Comparison of ENCODE assay signal across 8 cellular contexts in the genomic region with DNA sequence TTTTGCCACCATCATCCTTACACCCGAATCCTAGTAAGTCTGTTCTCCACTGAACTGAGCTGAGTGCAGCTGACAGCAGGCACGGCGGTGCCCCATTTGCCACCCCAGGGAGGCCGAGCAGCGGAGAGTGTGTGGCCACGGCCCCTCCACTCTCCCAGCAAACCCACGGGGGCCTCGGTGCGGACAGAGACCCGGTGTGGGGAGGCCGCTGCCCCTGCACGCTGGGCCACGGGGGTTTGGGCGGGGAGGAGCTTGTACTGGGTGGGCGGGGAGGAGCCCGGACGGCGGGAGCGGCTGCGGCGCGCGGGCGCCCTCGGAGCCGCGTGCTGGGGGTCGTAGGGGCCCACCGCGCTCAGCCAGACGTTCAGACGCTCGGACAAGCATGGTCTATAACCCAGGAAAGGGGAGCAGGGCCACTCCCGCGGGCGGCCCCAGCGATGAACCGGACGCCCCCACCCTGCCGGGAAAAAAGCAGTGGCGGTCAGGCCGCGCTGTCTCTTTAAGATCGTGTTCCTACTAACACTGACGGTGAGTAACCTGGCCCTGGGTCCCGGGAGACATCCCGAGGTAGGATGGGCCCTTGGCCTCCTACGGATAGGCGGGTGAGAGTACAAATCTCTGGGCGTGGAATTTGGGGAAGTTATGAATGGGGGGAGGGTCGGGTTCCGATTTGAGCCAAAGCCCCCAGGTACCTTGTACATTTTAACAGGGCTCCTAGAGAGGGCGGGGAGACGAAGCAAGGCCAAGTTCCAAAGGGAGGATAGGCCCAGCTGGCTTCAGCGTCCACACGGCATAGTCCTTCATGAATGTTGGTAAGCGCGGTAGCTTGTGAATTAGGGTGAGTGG. TPM values are rescaled to one million over a fixed set of nuclear protein-coding genes. Genes with fewer than 3 reads are reported as not detected.
A peak's percentile ranks its signal among the peaks of the same experiment; 100 is the strongest.
DNase-seq lines count a peak whose midpoint lies in the region; ATAC-seq and TF ChIP-seq lines count a peak whose summit lies in the region.

A gene with protein sequence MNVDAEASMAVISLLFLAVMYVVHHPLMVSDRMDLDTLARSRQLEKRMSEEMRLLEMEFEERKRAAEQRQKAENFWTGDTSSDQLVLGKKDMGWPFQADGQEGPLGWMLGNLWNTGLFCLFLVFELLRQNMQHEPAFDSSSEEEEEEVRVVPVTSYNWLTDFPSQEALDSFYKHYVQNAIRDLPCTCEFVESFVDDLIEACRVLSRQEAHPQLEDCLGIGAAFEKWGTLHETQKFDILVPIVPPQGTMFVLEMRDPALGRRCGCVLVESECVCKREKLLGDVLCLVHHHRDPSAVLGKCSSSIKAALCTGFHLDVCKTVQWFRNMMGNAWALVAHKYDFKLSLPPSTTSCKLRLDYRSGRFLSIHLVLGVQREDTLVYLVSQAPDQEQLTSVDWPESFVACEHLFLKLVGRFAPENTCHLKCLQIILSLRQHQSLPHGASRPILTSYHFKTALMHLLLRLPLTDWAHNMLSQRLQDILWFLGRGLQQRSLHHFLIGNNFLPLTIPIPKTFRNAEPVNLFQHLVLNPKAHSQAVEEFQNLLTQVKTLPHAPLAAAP (plus strand): TSS at position 280 of the 846 bp plus-strand sequence. CDS start 523 bp downstream, at position 803.

- intact Hi-C loops in heart left ventricle (cut with DNase I), result no loop called here

- no peaks in the 10 kb centered on the region for H3K27me3 ChIP-seq in KMS-11 (ENCODE audit: insufficient read depth, low read depth)
- peaks cover 0 to 37% (median 11%) of the 10 kb centered on the region in 9 donors for H3K27me3 ChIP-seq in heart left ventricle

- no peaks in the 10 kb centered on the region for H3K9me3 ChIP-seq in heart left ventricle

- peak in 1 of 2 donors; percentile 24 for TF ChIP-seq POLR2A in heart left ventricle (IDR thresholded peaks at IDR 0.05)

- ATAC-seq in heart left ventricle, result peak in 3 of 4 donors; percentile 17 to 40 (median 29)
- ATAC-seq in HG03108 (IDR thresholded peaks at IDR 0.05; ENCODE audit: unreplicated experiment), result no peak

- peak within 1 kb of the TSS; percentile 63 for H3K4me2 ChIP-seq in KMS-11

- peaks cover 45% of the 10 kb centered on the region for H3K4me1 ChIP-seq in KMS-11 (ENCODE audit: low read depth, poor library complexity, severe bottlenecking)
- H3K4me1 ChIP-seq in heart left ventricle, result peaks cover 0 to 47% (median 18%) of the 10 kb centered on the region in 12 donors

- H3K4me3 ChIP-seq in KMS-11 (IDR thresholded peaks at IDR 0.05; ENCODE audit: insufficient read depth, low read depth, low read length) (peak within 1 kb of the TSS; percentile 63), heart left ventricle (peak within 1 kb of the TSS; percentile 12 to 79 (median 68)), retinal pigment epithelial cell (ENCODE audit: low read length) (peak within 1 kb of the TSS; percentile 45)

- TF ChIP-seq CTCF in KMS-11 (conservative IDR thresholded peaks at IDR 0.05; ENCODE audit: low read depth, low read length), result no peak
- no peak for TF ChIP-seq CTCF in heart left ventricle (IDR thresholded peaks at IDR 0.05)
- no peak for TF ChIP-seq CTCF in retinal pigment epithelial cell (conservative IDR thresholded peaks at IDR 0.05; ENCODE audit: low read depth, low read length)

- peak within 1 kb of the TSS; percentile 79 for H3K9ac ChIP-seq in KMS-11

- H2AFZ ChIP-seq in KMS-11 (ENCODE audit: low read depth), result peak within 1 kb of the TSS; percentile 87

- WGBS in heart left ventricle, 4 donors, result 5 to 10% (median 6%) methylated on average over 27 to 58 of the region's 58 CpGs

- H3K79me2 ChIP-seq in KMS-11 (ENCODE audit: insufficient read depth, low read depth), result no peaks in the 10 kb centered on the region; the same call in 1 of the 2 replicates

- no peaks in the 10 kb centered on the region for H4K20me1 ChIP-seq in KMS-11 (ENCODE audit: insufficient read depth)

- DNase-seq in ELR (ENCODE audit: low read depth) (peak; percentile 61), heart left ventricle (peak in 2 of 5 donors; percentile 16 to 28), retinal pigment epithelial cell (ENCODE audit: low read depth) (no peak), H4 (ENCODE audit: low spot score) (no peak), SKM-1 (lab: John Stamatoyannopoulos, UW; ENCODE audit: unreplicated experiment) (no peak)
- peak; percentile 48 for DNase-seq in activated T-cell treated with anti-CD3 and anti-CD28 coated beads, Interleukin-2, amount 50 U/mL, for 1 hour

- H3K27ac ChIP-seq in KMS-11 (peak within 1 kb of the TSS; percentile 39), heart left ventricle (peak within 1 kb of the TSS; percentile 0 to 79 (median 45))

- H3K36me3 ChIP-seq in KMS-11 (ENCODE audit: insufficient read depth) (no peaks in the 10 kb centered on the region), heart left ventricle (peaks cover 0 to 11% (median 0%) of the 10 kb centered on the region in 9 donors)

RNA-seq across cellular contexts. Expression of the gene that starts here (rescaled TPM):
- total RNA-seq in heart left ventricle, result 1 to 10 TPM in 7 of 9 donors, under 1 TPM in 2; 0.65 to 3.8 (median 1.5) TPM
- under 1 TPM; 0.80 to 0.83 TPM for polyA plus RNA-seq in heart left ventricle
- total RNA-seq in H4 (2014; rRNA removed; shearing (Covaris generic)), result not detected in 2 replicates

Comparison
In these comparisons a context has a peak if more than half of its experiments do, and no peak if none do; other contexts are left out.
1. DNase-seq: peak in ELR (single experiment) and activated T-cell treated with anti-CD3 and anti-CD28 coated beads, Interleukin-2, amount 50 U/mL, for 1 hour (single experiment); none in retinal pigment epithelial cell (single experiment), H4 (single experiment) and SKM-1 (single experiment).
2. Peak in every context shown above with its lines, with median percentiles within 50 percentile points of each other: H3K4me3 ChIP-seq.